Comparison of ENCODE assay signal across 18 cellular contexts in the genomic region with DNA sequence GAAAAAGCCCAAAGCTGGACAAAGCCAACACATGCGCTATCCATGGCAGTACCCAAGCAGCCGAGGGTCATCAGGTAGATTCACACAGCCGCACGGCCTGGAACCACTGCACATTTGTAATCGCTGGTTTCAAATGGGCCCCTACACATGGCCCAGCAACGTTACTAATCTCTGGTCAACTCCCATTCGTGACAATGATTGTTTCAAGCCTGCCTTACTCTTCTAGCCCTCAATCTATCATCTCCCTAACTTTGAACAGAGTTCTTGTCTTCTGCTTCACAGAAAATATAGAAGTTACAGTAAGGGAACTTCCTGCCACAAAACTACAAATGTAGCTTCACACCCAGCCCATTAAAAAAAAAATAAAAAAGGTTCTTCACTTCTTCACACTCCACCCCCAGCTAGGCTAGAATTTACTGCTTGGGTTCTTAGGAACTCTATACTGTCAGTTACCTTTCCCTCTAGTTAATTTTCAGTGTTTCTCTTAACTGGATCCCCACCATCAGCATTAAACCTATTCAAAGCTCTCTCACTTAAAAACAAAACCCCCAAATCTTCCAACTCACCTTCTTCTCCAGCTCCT. TPM values are rescaled to one million over a fixed set of nuclear protein-coding genes. Genes with fewer than 3 reads are reported as not detected.
DNase-seq lines count a peak whose midpoint lies in the region; ATAC-seq and TF ChIP-seq lines count a peak whose summit lies in the region.
"Had no signal": no experiment of that assay in that cellular context is flagged by ENCODE, and none has a peak within 500 bp of the region (broad histone marks: within the 10 kb centered on the region; RNA-seq: fewer than 3 reads in every experiment).

No MANE protein-coding gene starts in this region.

- no peak overlapping the region for H2BK120ac ChIP-seq in H9 (ENCODE audit: low read depth, low read length, poor library complexity, severe bottlenecking)

- H3K79me1 ChIP-seq in H9 (ENCODE audit: insufficient read depth, low read depth, low read length, poor library complexity, severe bottlenecking), result no peaks in the 10 kb centered on the region

- no peak overlapping the region for H4K8ac ChIP-seq in H9 (replicated peaks; ENCODE audit: insufficient read length, low read depth, low read length)

- H3K14ac ChIP-seq in H9 (ENCODE audit: insufficient read depth, low read length), result no peak overlapping the region

- TF ChIP-seq CTCF in H9 (conservative IDR thresholded peaks at IDR 0.05), result no peak

- H3K18ac ChIP-seq in H9 (ENCODE audit: insufficient read length, low read depth, low read length), result no peak overlapping the region

- no peaks in the 10 kb centered on the region for H4K20me1 ChIP-seq in H9 (ENCODE audit: control insufficient read depth, insufficient read depth, insufficient read length)

- peaks cover 45% of the 10 kb centered on the region for H3K4me1 Mint-ChIP-seq in activated CD4-positive, alpha-beta T cell treated with anti-CD3 and anti-CD28 coated beads, Interleukin-2, amount 10 ng/mL, durations not matched to agents 7 days and 5 days
- H3K4me1 Mint-ChIP-seq in H9, result peaks cover 54 to 64% of the 10 kb centered on the region in 2 experiments
- H3K4me1 Mint-ChIP-seq in central memory CD8-positive, alpha-beta T cell, result peaks cover 42% of the 10 kb centered on the region
- H3K4me1 Mint-ChIP-seq in natural killer cell treated with Interleukin-12 subunit alpha and Interleukin-12 subunit beta and Interleukin-15 and Interleukin-18, amount 100 ng/mL, for 72 hours (ENCODE audit: low read depth in 2 of 2), result peaks cover 33 to 36% of the 10 kb centered on the region in 2 donors

- no peaks in the 10 kb centered on the region for H3K23me2 ChIP-seq in H9 (ENCODE audit: insufficient read length, low read depth, low read length, poor library complexity, severe bottlenecking)

- no peak overlapping the region for H3K27ac ChIP-seq in H9 (ENCODE audit: insufficient read length, low read depth, low read length)
- H3K27ac ChIP-seq: BLaER1 treated with 17β-estradiol and CSF1 and Interleukin-3, amounts not matched to agents 10 nM and 100 nM; HL-60; neural progenitor cell had no signal

- peaks cover 3% of the 10 kb centered on the region for H3K9me3 Mint-ChIP-seq in activated CD4-positive, alpha-beta T cell treated with anti-CD3 and anti-CD28 coated beads, Interleukin-2, amount 10 ng/mL, durations not matched to agents 7 days and 5 days
- peaks cover 6% of the 10 kb centered on the region in 2 experiments; a peak in 4 of 5 replicates for H3K9me3 Mint-ChIP-seq in H9
- no peaks in the 10 kb centered on the region for H3K9me3 Mint-ChIP-seq in central memory CD8-positive, alpha-beta T cell
- no peaks in the 10 kb centered on the region for H3K9me3 Mint-ChIP-seq in natural killer cell treated with Interleukin-12 subunit alpha and Interleukin-12 subunit beta and Interleukin-15 and Interleukin-18, amount 100 ng/mL, for 72 hours

- peaks cover 58% of the 10 kb centered on the region for H3K36me3 Mint-ChIP-seq in activated CD4-positive, alpha-beta T cell treated with anti-CD3 and anti-CD28 coated beads, Interleukin-2, amount 10 ng/mL, durations not matched to agents 7 days and 5 days (ENCODE audit: low read depth)
- peaks cover 53 to 68% (median 64%) of the 10 kb centered on the region in 3 experiments for H3K36me3 Mint-ChIP-seq in H9 (ENCODE audit: insufficient read depth in 1 of 3, low read depth in 3 of 3)
- H3K36me3 Mint-ChIP-seq in central memory CD8-positive, alpha-beta T cell (ENCODE audit: insufficient read depth), result peaks cover 19% of the 10 kb centered on the region
- H3K36me3 Mint-ChIP-seq in natural killer cell treated with Interleukin-12 subunit alpha and Interleukin-12 subunit beta and Interleukin-15 and Interleukin-18, amount 100 ng/mL, for 72 hours, result peaks cover 36% of the 10 kb centered on the region

- no peak overlapping the region for H2AFZ ChIP-seq in H9 (ENCODE audit: low read length)
- H2AFZ ChIP-seq: neural progenitor cell had no signal

- H4K91ac ChIP-seq in H9 (ENCODE audit: insufficient read length, low read depth, low read length), result peak overlapping the region; percentile 61

- ATAC-seq in central memory CD8-positive, alpha-beta T cell (replicated peaks; ENCODE audit: extremely low read depth, poor library complexity, severe bottlenecking), result peak; percentile 59
- peak in 1 of 2 donors; percentile 66 for ATAC-seq in natural killer cell treated with Interleukin-12 subunit alpha and Interleukin-12 subunit beta and Interleukin-15 and Interleukin-18, amount 100 ng/mL, for 72 hours
- ATAC-seq in HG02840 (IDR thresholded peaks at IDR 0.05; ENCODE audit: low FRiP score, unreplicated experiment), result no peak
- no peak for ATAC-seq in HG02798 (IDR thresholded peaks at IDR 0.05; ENCODE audit: poor library complexity, unreplicated experiment)

- no peak overlapping the region for H2BK5ac ChIP-seq in H9 (ENCODE audit: insufficient read length, low read length)

- H3K79me2 ChIP-seq in H9 (ENCODE audit: insufficient read depth, low read length), result no peaks in the 10 kb centered on the region

- no peak overlapping the region; the same call in 1 of the 2 replicates for H2BK15ac ChIP-seq in H9 (ENCODE audit: low read depth, low read length)

- CTCF ChIA-PET in activated CD4-positive, alpha-beta T cell treated with anti-CD3 and anti-CD28 coated beads, Interleukin-2, amount 10 ng/mL, durations not matched to agents 7 days and 5 days (lab: Charles Lee), result interaction anchor here (0.9 to 1.6 kb wide), 3 partner anchors 10 to 361 kb away, joined by 3 to 5 read pairs (median 3); no protein-coding TSS in a partner anchor

- H3K9ac ChIP-seq in H9 (ENCODE audit: extremely low read depth, insufficient read length, low read length), result no peak overlapping the region
- H3K9ac ChIP-seq: BLaER1 treated with 17β-estradiol and CSF1 and Interleukin-3, amounts not matched to agents 10 nM and 100 nM; neural progenitor cell had no signal

- H3K27ac Mint-ChIP-seq in activated CD4-positive, alpha-beta T cell treated with anti-CD3 and anti-CD28 coated beads, Interleukin-2, amount 10 ng/mL, durations not matched to agents 7 days and 5 days, result peak overlapping the region; percentile 48
- peak overlapping the region; percentile 85 to 98 (median 95) for H3K27ac Mint-ChIP-seq in H9
- peak overlapping the region; percentile 77 for H3K27ac Mint-ChIP-seq in central memory CD8-positive, alpha-beta T cell (ENCODE audit: low read depth)
- H3K27ac Mint-ChIP-seq in natural killer cell treated with Interleukin-12 subunit alpha and Interleukin-12 subunit beta and Interleukin-15 and Interleukin-18, amount 100 ng/mL, for 72 hours, result peak overlapping the region; percentile 68 to 72
- H3K27ac Mint-ChIP-seq: neural progenitor cell had no signal

- H2BK20ac ChIP-seq in H9 (ENCODE audit: low read depth, low read length, poor library complexity, severe bottlenecking), result no peak overlapping the region

- POLR2A ChIA-PET in activated CD4-positive, alpha-beta T cell treated with anti-CD3 and anti-CD28 coated beads, Interleukin-2, amount 10 ng/mL, durations not matched to agents 7 days and 5 days (lab: Charles Lee), result no interaction called here

- peak overlapping the region; percentile 96 for H2BK12ac ChIP-seq in H9 (ENCODE audit: insufficient read length, low read depth, low read length)

- H3K4ac ChIP-seq in H9 (ENCODE audit: low read depth, low read length), result no peak overlapping the region

- WGBS in H9 (ENCODE audit: extremely low coverage, insufficient read length, low lambda C conversion rate), result no CpG with 5 or more reads among the region's 7 CpGs

- H3K27me3 ChIP-seq in H9 (ENCODE audit: insufficient read depth, low read length), result no peaks in the 10 kb centered on the region
- H3K27me3 ChIP-seq: BLaER1 treated with 17β-estradiol and CSF1 and Interleukin-3, amounts not matched to agents 10 nM and 100 nM; neural progenitor cell had no signal

- H3K9me3 ChIP-seq in H9 (ENCODE audit: control insufficient read depth, low read depth, low read length), result no peaks in the 10 kb centered on the region
- H3K9me3 ChIP-seq: BLaER1 treated with 17β-estradiol and CSF1 and Interleukin-3, amounts not matched to agents 10 nM and 100 nM had no signal

- peak overlapping the region; percentile 78 for H2AK5ac ChIP-seq in H9 (ENCODE audit: insufficient read length, low read length)

- no peak overlapping the region for H3K4me2 ChIP-seq in H9 (ENCODE audit: insufficient read depth, insufficient read length, low read length)
- H3K4me2 ChIP-seq: BLaER1 treated with 17β-estradiol and CSF1 and Interleukin-3, amounts not matched to agents 10 nM and 100 nM; neural progenitor cell had no signal

- H3K4me1 ChIP-seq in H9 (ENCODE audit: insufficient read depth, low read length), result peaks cover 6% of the 10 kb centered on the region; the same call in 1 of the 2 replicates
- H3K4me1 ChIP-seq: neural progenitor cell had no signal

- DNase-seq in activated CD4-positive, alpha-beta T cell treated with anti-CD3 and anti-CD28 coated beads, Interleukin-2, amount 10 ng/mL, durations not matched to agents 7 days and 5 days, result no peak
- DNase-seq in activated CD4-positive, alpha-beta T cell treated with anti-CD3 and anti-CD28 coated beads, Interleukin-2, amount 50 U/mL, for 4 hours, result no peak
- no peak for DNase-seq in H9
- DNase-seq in central memory CD8-positive, alpha-beta T cell (ENCODE audit: low spot score in 2 of 2), result no peak
- no peak for DNase-seq in natural killer cell treated with Interleukin-12 subunit alpha and Interleukin-12 subunit beta and Interleukin-15 and Interleukin-18, amount 100 ng/mL, for 72 hours (ENCODE audit: low spot score)
- no peak for DNase-seq in HPDE6-E6E7 (ENCODE audit: extremely low spot score)
- DNase-seq: activated effector memory CD4-positive, alpha-beta T cell treated with anti-CD3 and anti-CD28 coated beads, Interleukin-2, amount 50 U/mL, for 16 hours; foreskin fibroblast; hippocampal formation; KG1; kidney glomerular epithelial cell; NCI-H1092; NCI-H2081 treated with DMSO at 0.1 percent for 48 hours had no signal

- H3T11ph ChIP-seq in H9 (ENCODE audit: low read length), result peak overlapping the region; percentile 90

- H4K5ac ChIP-seq in H9 (ENCODE audit: insufficient read length, low read depth, low read length), result no peak overlapping the region

- H3K23ac ChIP-seq in H9 (ENCODE audit: insufficient read length, low read depth, low read length), result no peak overlapping the region

- no peak overlapping the region for H3K56ac ChIP-seq in H9 (ENCODE audit: insufficient read length, low read depth, low read length)

- H3K4me3 Mint-ChIP-seq in activated CD4-positive, alpha-beta T cell treated with anti-CD3 and anti-CD28 coated beads, Interleukin-2, amount 10 ng/mL, durations not matched to agents 7 days and 5 days, result no peak overlapping the region
- H3K4me3 Mint-ChIP-seq in H9, result no peak overlapping the region; a peak in 1 of 5 replicates
- H3K4me3 Mint-ChIP-seq in central memory CD8-positive, alpha-beta T cell, result no peak overlapping the region
- H3K4me3 Mint-ChIP-seq in natural killer cell treated with Interleukin-12 subunit alpha and Interleukin-12 subunit beta and Interleukin-15 and Interleukin-18, amount 100 ng/mL, for 72 hours, result peak overlapping the region; percentile 66
- H3K4me3 Mint-ChIP-seq: neural progenitor cell had no signal

- no peaks in the 10 kb centered on the region for H3K27me3 Mint-ChIP-seq in activated CD4-positive, alpha-beta T cell treated with anti-CD3 and anti-CD28 coated beads, Interleukin-2, amount 10 ng/mL, durations not matched to agents 7 days and 5 days
- H3K27me3 Mint-ChIP-seq in H9 (ENCODE audit: low read depth), result no peaks in the 10 kb centered on the region
- H3K27me3 Mint-ChIP-seq in central memory CD8-positive, alpha-beta T cell, result no peaks in the 10 kb centered on the region
- no peaks in the 10 kb centered on the region for H3K27me3 Mint-ChIP-seq in natural killer cell treated with Interleukin-12 subunit alpha and Interleukin-12 subunit beta and Interleukin-15 and Interleukin-18, amount 100 ng/mL, for 72 hours

RNA-seq across cellular contexts. Expression of a gene that starts 24.2 kb away (rescaled TPM):
- 10 to 100 TPM; 58.0 to 64.2 TPM for total RNA-seq in activated CD4-positive, alpha-beta T cell treated with anti-CD3 and anti-CD28 coated beads, Interleukin-2, amount 10 ng/mL, durations not matched to agents 7 days and 5 days
- total RNA-seq in H9 (2021), result 107 and 110 TPM in 2 replicates
- total RNA-seq in natural killer cell treated with Interleukin-12 subunit alpha and Interleukin-12 subunit beta and Interleukin-15 and Interleukin-18, amount 100 ng/mL, for 72 hours, result 10 to 100 TPM; 65.8 to 96.5 TPM

RNA-seq across cellular contexts. Expression of a gene that starts 24.5 kb away (rescaled TPM):
- total RNA-seq in activated CD4-positive, alpha-beta T cell treated with anti-CD3 and anti-CD28 coated beads, Interleukin-2, amount 10 ng/mL, durations not matched to agents 7 days and 5 days, result 10 to 100 TPM; 20.2 to 21.4 TPM
- total RNA-seq in H9 (2021), result 4.9 and 6.3 TPM in 2 replicates
- 10 to 100 TPM; 19.1 to 19.3 TPM for total RNA-seq in natural killer cell treated with Interleukin-12 subunit alpha and Interleukin-12 subunit beta and Interleukin-15 and Interleukin-18, amount 100 ng/mL, for 72 hours
